In genomic region chr1:17568014-17568413, GRCh38 we compare ENCODE assay signal across 1 cellular context.
TF ChIP-seq lines count a peak whose summit lies in the region.

No MANE protein-coding gene starts in this region.

TF ChIP-seq in liver, 16 proteins besides CTCF, POLR2A, EP300 and RAD21 (continued from another document):
- TF ChIP-seq REST (IDR thresholded peaks at IDR 0.05) (no peak), YY1 (IDR thresholded peaks at IDR 0.05) (no peak), EGR1 (IDR thresholded peaks at IDR 0.05; ENCODE audit: low read depth in 2 of 2) (no peak), JUND (IDR thresholded peaks at IDR 0.05) (no peak), GABPA (IDR thresholded peaks at IDR 0.05 in 1 of 2, conservative IDR thresholded peaks at IDR 0.05 in 1 of 2) (no peak), NR2F2 (IDR thresholded peaks at IDR 0.05) (no peak), HNF4G (IDR thresholded peaks at IDR 0.05) (no peak), RXRA (IDR thresholded peaks at IDR 0.05) (no peak)
